8 cellular contexts compared by ENCODE assay signal in the genomic region with DNA sequence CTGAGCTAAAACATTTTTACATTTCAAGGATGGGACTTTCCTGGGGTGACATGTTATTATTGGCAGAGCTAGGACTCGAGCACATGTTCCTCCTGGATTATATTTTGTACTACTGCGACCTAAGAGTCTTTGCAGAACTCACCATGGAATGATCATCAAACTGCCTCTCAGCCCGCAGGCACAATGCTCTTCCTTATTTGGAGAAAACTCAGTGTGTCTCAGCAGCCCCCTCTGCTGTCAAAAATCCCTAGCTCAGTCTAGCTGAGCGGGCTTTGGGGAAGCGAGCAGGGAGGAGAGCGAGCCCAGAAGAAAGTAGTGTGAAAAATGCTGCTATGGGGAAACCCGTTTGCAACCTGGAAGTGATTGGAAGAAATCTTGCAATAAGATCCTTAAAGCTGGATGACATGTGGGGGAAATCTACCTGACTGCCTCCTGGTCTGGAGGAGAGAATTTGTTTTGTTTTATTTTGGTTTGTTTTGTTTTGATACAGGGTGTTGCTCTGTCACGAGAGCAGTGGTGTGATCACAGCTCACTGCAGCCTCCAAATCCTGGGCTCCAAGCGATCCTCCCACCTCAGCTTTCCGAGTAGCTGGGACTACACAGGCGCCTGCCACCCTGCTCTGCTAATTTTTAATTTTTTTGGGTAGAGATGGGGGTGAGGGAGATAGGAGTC.
DNase-seq lines count a peak whose midpoint lies in the region; ATAC-seq lines count a peak whose summit lies in the region.

No MANE protein-coding gene starts in this region.

- DNase-seq in NCI-H345 (lab: John Stamatoyannopoulos, UW) (peak; percentile 90), cerebellar nuclear complex (lab: John Stamatoyannopoulos, UW) (peak; percentile 9 to 34), left colon (peak; percentile 93 to 95)
- DNase-seq in activated CD4-positive, CD25-positive, alpha-beta regulatory T cell treated with anti-CD3 and anti-CD28 coated beads, Interleukin-2, amount 50 U/mL, for 16 hours (ENCODE audit: low read depth, low spot score), result peak; percentile 49
- peak; percentile 82 to 83 for DNase-seq in stimulated activated CD4-positive, alpha-beta T cell treated with anti-CD3 and anti-CD28 coated beads, Interleukin-2, amount 100 ng/mL, for 24 hours

- peak overlapping the region; percentile 83 for H2AFZ ChIP-seq in ACC112 (ENCODE audit: low read length, unreplicated experiment)

- no peaks in the 10 kb centered on the region for H3K27me3 ChIP-seq in ACC112 (ENCODE audit: insufficient read depth, low read length)

- no peak overlapping the region for H3K27ac ChIP-seq in ACC112 (ENCODE audit: low read depth, low read length)

- H3K79me2 ChIP-seq in ACC112 (ENCODE audit: control insufficient read depth, insufficient read depth, low read length, unreplicated experiment), result no peaks in the 10 kb centered on the region

- ATAC-seq in GM18858 (IDR thresholded peaks at IDR 0.05; ENCODE audit: unreplicated experiment), result peak; percentile 80
- peak; percentile 96 for ATAC-seq in HG03159 (IDR thresholded peaks at IDR 0.05; ENCODE audit: unreplicated experiment)
- peak; percentile 100 for ATAC-seq in left colon

- H3K36me3 ChIP-seq in ACC112 (ENCODE audit: insufficient read depth, low read length), result no peaks in the 10 kb centered on the region

- intact Hi-C loops in left colon (cut with DNase I, micrococcal nuclease), result no loop called here

- no peaks in the 10 kb centered on the region for H3K4me1 ChIP-seq in ACC112 (ENCODE audit: control insufficient read depth, insufficient read depth, low read length, unreplicated experiment)

- H3K4me3 ChIP-seq in ACC112 (ENCODE audit: low read depth, low read length), result peak overlapping the region; percentile 51; the same call in 1 of the 2 replicates

Comparison
In these comparisons a context has a peak if more than half of its experiments do, and no peak if none do; other contexts are left out.
1. DNase-seq: peak in every context shown above with its lines; median percentile 94 in left colon; 90 in NCI-H345; 82 in stimulated activated CD4-positive, alpha-beta T cell treated with anti-CD3 and anti-CD28 coated beads, Interleukin-2, amount 100 ng/mL, for 24 hours; 49 in activated CD4-positive, CD25-positive, alpha-beta regulatory T cell treated with anti-CD3 and anti-CD28 coated beads, Interleukin-2, amount 50 U/mL, for 16 hours; 22 in cerebellar nuclear complex.